ENCODE assay signal across 11 cellular contexts in the genomic region with DNA sequence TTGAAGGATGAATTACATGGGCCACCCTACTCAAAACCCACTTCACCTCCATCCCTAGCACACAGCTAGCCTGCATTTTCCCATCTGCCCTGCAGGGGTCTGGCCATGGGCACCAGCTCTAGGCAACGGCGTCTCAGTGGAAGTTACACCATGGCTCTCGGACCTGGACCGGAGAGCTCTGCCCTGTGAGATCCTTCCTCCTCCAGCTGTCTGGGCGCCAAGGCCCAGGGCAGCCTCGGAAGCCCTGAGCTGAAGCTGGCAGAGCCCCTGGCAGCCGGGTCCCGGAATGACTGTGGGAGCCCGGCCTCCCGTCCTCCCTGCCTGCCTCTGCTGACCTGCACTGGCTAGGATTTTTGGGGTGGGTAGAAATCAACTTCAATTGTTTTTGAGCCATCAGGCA.
DNase-seq lines count a peak whose midpoint lies in the region; ATAC-seq, FAIRE-seq and TF ChIP-seq lines count a peak whose summit lies in the region.
"Had no signal": no experiment of that assay in that cellular context is flagged by ENCODE, and none has a peak within 500 bp of the region (broad histone marks: within the 10 kb centered on the region; RNA-seq: fewer than 3 reads in every experiment).

No MANE protein-coding gene starts in this region.

- H3K4me3 ChIP-seq in AG09309 (ENCODE audit: control insufficient read depth, low read depth, low read length) (no peak overlapping the region), iPS DF 6.9 (ENCODE audit: low read length) (no peak overlapping the region)

- H3K27ac Mint-ChIP-seq in naive thymus-derived CD8-positive, alpha-beta T cell = no peak overlapping the region
- H3K27ac Mint-ChIP-seq: dendritic cell treated with granulocyte-macrophage colony-stimulating factor and Interleukin-4, amounts not matched to agents 40 ng/mL and 50 ng/mL, for 4 days had no signal

- peak; percentile 42 for TF ChIP-seq CTCF in AG09309 (IDR thresholded peaks at IDR 0.05; ENCODE audit: control insufficient read depth, insufficient read depth, low read depth, low read length, missing control alignments)

- H3K4me1 ChIP-seq in iPS DF 6.9 (ENCODE audit: control insufficient read depth, insufficient read depth, low read length) = peaks cover 2% of the 10 kb centered on the region

- no peak overlapping the region for H3K27ac ChIP-seq in iPS DF 6.9 (ENCODE audit: low read length)

- TF ChIP-seq POLR2A in GM12892 (IDR thresholded peaks at IDR 0.05; ENCODE audit: low read depth, low read length) = no peak

- POLR2A ChIA-PET in naive thymus-derived CD8-positive, alpha-beta T cell (lab: Charles Lee) = no interaction called here

- DNase-seq in AG09309 (ENCODE audit: low read depth) (no peak), GM12892 (ENCODE audit: insufficient read length) (no peak), RKO (ENCODE audit: low spot score) (peak; percentile 8), iPS DF 6.9 (ENCODE audit: low read depth, low spot score) (peak; percentile 45), NCI-H2196 treated with DMSO at 0.1 percent for 48 hours (lab: John Stamatoyannopoulos, UW; ENCODE audit: unreplicated experiment) (no peak), NCI-H128 (lab: John Stamatoyannopoulos, UW; ENCODE audit: unreplicated experiment) (no peak), H4 (ENCODE audit: low spot score) (no peak)
- DNase-seq in naive thymus-derived CD8-positive, alpha-beta T cell = no peak
- DNase-seq: GF-D8, NCI-H1930 had no signal

- H3K9me3 Mint-ChIP-seq in naive thymus-derived CD8-positive, alpha-beta T cell = no peaks in the 10 kb centered on the region

- no CpG with 5 or more reads among the region's 10 CpGs for WGBS in iPS DF 6.9 (ENCODE audit: insufficient coverage, insufficient read length)

- H3K9me3 ChIP-seq in iPS DF 6.9 (ENCODE audit: control insufficient read depth, insufficient read depth, low read length) = no peaks in the 10 kb centered on the region

- no peaks in the 10 kb centered on the region for H3K27me3 Mint-ChIP-seq in naive thymus-derived CD8-positive, alpha-beta T cell

- no peaks in the 10 kb centered on the region for H3K36me3 ChIP-seq in iPS DF 6.9 (ENCODE audit: control insufficient read depth, insufficient read depth, low read length)

- peaks cover 11 to 21% (median 14%) of the 10 kb centered on the region in 4 donors for H3K4me1 Mint-ChIP-seq in naive thymus-derived CD8-positive, alpha-beta T cell

- H3K36me3 Mint-ChIP-seq in naive thymus-derived CD8-positive, alpha-beta T cell = no peaks in the 10 kb centered on the region

- peak; percentile 33 for FAIRE-seq in GM12892 (lab: Jason Lieb, UNC)

- no peaks in the 10 kb centered on the region for H3K27me3 ChIP-seq in iPS DF 6.9 (ENCODE audit: control insufficient read depth, insufficient read depth, low read length)

- H3K4me3 Mint-ChIP-seq in naive thymus-derived CD8-positive, alpha-beta T cell = no peak overlapping the region
- H3K4me3 Mint-ChIP-seq: dendritic cell treated with granulocyte-macrophage colony-stimulating factor and Interleukin-4, amounts not matched to agents 40 ng/mL and 50 ng/mL, for 4 days had no signal

- ATAC-seq in naive thymus-derived CD8-positive, alpha-beta T cell = no peak

Comparison
In these comparisons a context has a peak if more than half of its experiments do, and no peak if none do; other contexts are left out.
1. DNase-seq: peak in RKO (single experiment) and iPS DF 6.9 (single experiment); none in AG09309 (single experiment), GM12892 (single experiment), NCI-H2196 treated with DMSO at 0.1 percent for 48 hours (single experiment), NCI-H128 (single experiment), H4 (single experiment) and naive thymus-derived CD8-positive, alpha-beta T cell (0 of 10).